Comparison of ENCODE assay signal across 8 cellular contexts in genomic region chr2:85741811-85742507, GRCh38. TPM values are rescaled to one million over a fixed set of nuclear protein-coding genes. Genes with fewer than 3 reads are reported as not detected.
DNase-seq lines count a peak whose midpoint lies in the region; ATAC-seq, FAIRE-seq and TF ChIP-seq lines count a peak whose summit lies in the region.

No MANE protein-coding gene starts in this region.

- H4K8ac ChIP-seq in H1 (ENCODE audit: extremely low read depth, insufficient read depth, low read length) = no peak overlapping the region

- no peak overlapping the region for H3K14ac ChIP-seq in H1 (ENCODE audit: insufficient read length)

- H2BK5ac ChIP-seq in H1 (ENCODE audit: low read depth, low read length) = no peak overlapping the region

- no peak overlapping the region for H3K4me3 Mint-ChIP-seq in activated T-cell treated with anti-CD3 and anti-CD28 coated beads, Interleukin-2, amount 50 U/mL, for 24 hours
- H3K4me3 Mint-ChIP-seq in CD14-positive monocyte = peak overlapping the region in 1 of 2 donors; percentile 56

- POLR2A ChIA-PET in H1 (lab: Charles Lee; ENCODE audit: partially characterized antibody) = interaction anchor here (0.7 to 1.0 kb wide), 3 partner anchors 11 to 28 kb away, joined by 3 read pairs; no protein-coding TSS in a partner anchor

- no peak overlapping the region for H3K27ac Mint-ChIP-seq in activated T-cell treated with anti-CD3 and anti-CD28 coated beads, Interleukin-2, amount 50 U/mL, for 24 hours
- no peak overlapping the region for H3K27ac Mint-ChIP-seq in CD14-positive monocyte

- H4K5ac ChIP-seq in H1 (ENCODE audit: insufficient read length, low read depth, low read length) = no peak overlapping the region

- no peak for TF ChIP-seq POLR2A in H1 (IDR thresholded peaks at IDR 0.05; ENCODE audit: control extremely low read depth in 1 of 2, low read depth in 2 of 2, low read length in 2 of 2)

- no peaks in the 10 kb centered on the region for H3K9me3 Mint-ChIP-seq in activated T-cell treated with anti-CD3 and anti-CD28 coated beads, Interleukin-2, amount 50 U/mL, for 24 hours
- peaks cover 0 to 3% (median 0%) of the 10 kb centered on the region in 7 donors for H3K9me3 Mint-ChIP-seq in CD14-positive monocyte

- intact Hi-C loops in mucosa of descending colon (cut with DNase I, micrococcal nuclease) (no loop called here), aorta (cut with DNase I) (loop anchor here in 1 of 2 donors (10.0 kb wide), 1 partner anchor 143 kb away; the partner anchor contains the start of gene ST3GAL5), CD14-positive monocyte (cut with micrococcal nuclease) (no loop called here)

- H3K9ac ChIP-seq in H1 (replicated peaks in 1 of 4; ENCODE audit: extremely low read depth in 1 of 4, low read depth in 3 of 4, low read length in 3 of 4) = no peak overlapping the region

- FAIRE-seq in H1 (lab: Jason Lieb, UNC) = no peak

- no peaks in the 10 kb centered on the region for H3K36me3 Mint-ChIP-seq in activated T-cell treated with anti-CD3 and anti-CD28 coated beads, Interleukin-2, amount 50 U/mL, for 24 hours (ENCODE audit: low read depth)
- no peaks in the 10 kb centered on the region for H3K36me3 Mint-ChIP-seq in CD14-positive monocyte

- peak; percentile 51 for ATAC-seq in mucosa of descending colon
- peak; percentile 81 for ATAC-seq in aorta (ENCODE audit: low FRiP score)

- H2AK5ac ChIP-seq in H1 (ENCODE audit: low read depth, low read length) = no peak overlapping the region

- H2BK120ac ChIP-seq in H1 (replicated peaks; ENCODE audit: low read depth, low read length) = no peak overlapping the region

- peak overlapping the region; percentile 25; the same call in 1 of the 2 replicates for H2AFZ ChIP-seq in H1 (ENCODE audit: low read length)

- H3K36me3 ChIP-seq in H1 (ENCODE audit: control insufficient read depth in 2 of 4, insufficient read depth in 4 of 4, low read length in 3 of 4) = no peaks in the 10 kb centered on the region
- no peaks in the 10 kb centered on the region for H3K36me3 ChIP-seq in mucosa of descending colon (ENCODE audit: low read depth)
- H3K36me3 ChIP-seq in aorta (ENCODE audit: control insufficient read depth in 1 of 2, insufficient read depth in 2 of 2, low read length in 1 of 2) = no peaks in the 10 kb centered on the region

- no peak overlapping the region for H3K4ac ChIP-seq in H1 (replicated peaks; ENCODE audit: insufficient read length, low read depth, low read length)

- peak in 12 of 14 donors; percentile 65 to 89 (median 80) for DNase-seq in C1 segment of cervical spinal cord (lab: John Stamatoyannopoulos, UW)
- DNase-seq in NCI-H446 treated with DMSO at 0.1 percent for 48 hours (lab: John Stamatoyannopoulos, UW) = peak; percentile 100
- no peak for DNase-seq in H1 (ENCODE audit: low read depth in 1 of 2, low spot score in 2 of 2)
- DNase-seq in mucosa of descending colon = peak in 2 of 3 donors; percentile 47 to 55
- DNase-seq in aorta = peak; percentile 90 to 93
- no peak for DNase-seq in T-helper 2 cell
- no peak for DNase-seq in activated T-cell treated with anti-CD3 and anti-CD28 coated beads, Interleukin-2, amount 50 U/mL, for 24 hours
- no peak for DNase-seq in CD14-positive monocyte (ENCODE audit: low spot score)

- 83% methylated on average over 19 of the region's 20 CpGs; no CpG with 5 or more reads in 1 of the 2 experiments for WGBS in H1 (ENCODE audit: extremely low coverage in 1 of 2, insufficient coverage in 1 of 2, insufficient read length in 1 of 2, insufficient replicate concordance in 2 of 2, low coverage in 1 of 2, low lambda C conversion rate in 2 of 2, missing lambda C conversion rate in 1 of 2), 2 experiments
- WGBS in aorta, 2 donors = 2 to 7% methylated on average over 20 of the region's 20 CpGs

- no peaks in the 10 kb centered on the region for H3K79me2 ChIP-seq in H1 (ENCODE audit: control insufficient read depth in 1 of 2, insufficient read depth in 2 of 2, low read length in 2 of 2)

- no peak overlapping the region for H3K56ac ChIP-seq in H1 (replicated peaks; ENCODE audit: insufficient read length, low read depth, low read length)

- no peak overlapping the region for H2BK20ac ChIP-seq in H1 (ENCODE audit: low read length)

- no peaks in the 10 kb centered on the region; the same call in 1 of the 2 replicates for H3K23me2 ChIP-seq in H1 (ENCODE audit: low read depth, low read length)

- H3K4me1 Mint-ChIP-seq in activated T-cell treated with anti-CD3 and anti-CD28 coated beads, Interleukin-2, amount 50 U/mL, for 24 hours (ENCODE audit: low read depth) = no peaks in the 10 kb centered on the region
- peaks cover 24% of the 10 kb centered on the region for H3K4me1 Mint-ChIP-seq in CD14-positive monocyte

- H3K9me3 ChIP-seq in H1 (ENCODE audit: insufficient read depth in 2 of 2, low read depth in 1 of 2, low read length in 1 of 2) (0 out of 4 replicates have a peak, but pooled peaks cover 0 to 3% of the 10 kb centered on the region in 2 experiments), mucosa of descending colon (no peaks in the 10 kb centered on the region), aorta (ENCODE audit: control insufficient read depth, low read length) (no peaks in the 10 kb centered on the region)

- CTCF ChIA-PET in H1 (lab: Charles Lee; ENCODE audit: partially characterized antibody) = interaction anchor here (0.9 to 47.8 kb wide), 18 partner anchors 9 to 337 kb away, joined by 3 to 986 read pairs (median 5); partner anchors contain the start of gene ATOH8

- no peak overlapping the region for H2BK12ac ChIP-seq in H1 (ENCODE audit: low read depth, low read length)

- no peaks in the 10 kb centered on the region for H4K20me1 ChIP-seq in H1 (replicated peaks in 1 of 2; ENCODE audit: control insufficient read depth in 1 of 2, insufficient read depth in 2 of 2, low read length in 2 of 2)

- H3K4me2 ChIP-seq in H1 (ENCODE audit: insufficient read depth in 1 of 2, low read depth in 2 of 2, low read length in 2 of 2) = 0 out of 4 replicates have a peak overlapping the region, but pooled peaks of 1 of the 2 experiments have one; percentile 32

- H2BK15ac ChIP-seq in H1 (ENCODE audit: low read length) = no peak overlapping the region

- no peak for TF ChIP-seq RAD21 in H1 (IDR thresholded peaks at IDR 0.05 in 1 of 2, conservative IDR thresholded peaks at IDR 0.05 in 1 of 2; ENCODE audit: low read depth in 2 of 2, low read length in 2 of 2)

- H3K27me3 ChIP-seq in H1 (replicated peaks in 1 of 4; ENCODE audit: control insufficient read depth in 3 of 4, extremely low read depth in 1 of 4, insufficient read depth in 3 of 4, low read length in 3 of 4) = peaks cover 0 to 3% (median 2%) of the 10 kb centered on the region in 4 experiments; a peak in 3 of 7 replicates
- H3K27me3 ChIP-seq in aorta (ENCODE audit: control insufficient read depth in 1 of 2, insufficient read depth in 2 of 2, low read length in 1 of 2) = no peaks in the 10 kb centered on the region

- H3K27ac ChIP-seq in H1 (ENCODE audit: low read depth, low read length) (no peak overlapping the region), aorta (ENCODE audit: low read depth in 1 of 2, low read length in 2 of 2) (peak overlapping the region; percentile 73 to 98)

- no peak overlapping the region for H3K23ac ChIP-seq in H1 (ENCODE audit: insufficient read length)

- H3K4me1 ChIP-seq in H1 (replicated peaks in 1 of 4; ENCODE audit: control insufficient read depth in 3 of 4, insufficient read depth in 4 of 4, low read length in 3 of 4) = peaks cover 0 to 7% (median 4%) of the 10 kb centered on the region in 4 experiments; a peak in 2 of 7 replicates
- peaks cover 20% of the 10 kb centered on the region for H3K4me1 ChIP-seq in mucosa of descending colon (ENCODE audit: low read depth)
- peaks cover 0 to 10% of the 10 kb centered on the region in 2 donors for H3K4me1 ChIP-seq in aorta (ENCODE audit: control insufficient read depth in 1 of 2, insufficient read depth in 2 of 2, low read length in 2 of 2)

- H3K4me3 ChIP-seq in H1 (ENCODE audit: extremely low read depth in 1 of 4, insufficient read depth in 2 of 4, low read depth in 3 of 4, low read length in 4 of 4) (no peak overlapping the region), mucosa of descending colon (no peak overlapping the region), aorta (ENCODE audit: low read length in 2 of 2) (no peak overlapping the region)

- H3K27me3 Mint-ChIP-seq in activated T-cell treated with anti-CD3 and anti-CD28 coated beads, Interleukin-2, amount 50 U/mL, for 24 hours = peaks cover 54% of the 10 kb centered on the region
- H3K27me3 Mint-ChIP-seq in CD14-positive monocyte (ENCODE audit: low read depth in 3 of 3) = peaks cover 26 to 40% (median 28%) of the 10 kb centered on the region in 3 donors

- TF ChIP-seq EP300 in H1 (IDR thresholded peaks at IDR 0.05; ENCODE audit: borderline replicate concordance in 1 of 2, low read depth in 2 of 2, low read length in 2 of 2) = no peak

- no peak overlapping the region for H4K91ac ChIP-seq in H1 (replicated peaks; ENCODE audit: insufficient read length, low read length)

- TF ChIP-seq CTCF in H1 (IDR thresholded peaks at IDR 0.05; ENCODE audit: control extremely low read depth in 1 of 3, insufficient read depth in 1 of 3, low read depth in 1 of 3, low read length in 3 of 3) (no peak), mucosa of descending colon (IDR thresholded peaks at IDR 0.05) (no peak), CD14-positive monocyte (IDR thresholded peaks at IDR 0.05) (no peak)

- no peak overlapping the region for H3K18ac ChIP-seq in H1 (ENCODE audit: extremely low read depth, low read length)

- H3K79me1 ChIP-seq in H1 (ENCODE audit: low read depth, low read length) = no peaks in the 10 kb centered on the region

RNA-seq across cellular contexts. Expression of gene ATOH8, which starts 11.8 kb away (rescaled TPM):
- 0.50 and 0.54 TPM in 2 replicates for total RNA-seq in H1 (2021; fragmentation: NEBNext Ultra II Directional; extraction: Animal tissue kit (Norgen Biotek cat#: 25700))
- polyA plus RNA-seq in H1 (2011; rRNA removed) (0.53 and 0.74 TPM in 2 replicates), aorta (10 to 100 TPM; 51.5 to 78.8 TPM), CD14-positive monocyte (1 to 10 TPM; 2.0 to 2.1 TPM)
- polyA plus RNA-seq in H1 (2011; cell fraction: cytosol; rRNA removed) = 0.74 TPM
- 0.93 TPM for polyA plus RNA-seq in H1 (2011; cell fraction: nucleus; rRNA removed)
- polyA plus RNA-seq in H1 (2012, experiment 1 of 2) = 0.66 to 0.90 TPM (median 0.79 TPM) in 4 replicates
- 0.98 TPM for polyA plus RNA-seq in H1 (2012, experiment 2 of 2)
- 0.30 TPM for polyA plus RNA-seq in H1 (2013, experiment 1 of 2)
- 0.31 TPM for polyA plus RNA-seq in H1 (2013, experiment 2 of 2)
- polyA minus RNA-seq in H1 (2011; rRNA and poly(A)+ RNA removed) = 0.29 and 0.57 TPM in 2 replicates
- 1.2 TPM for polyA minus RNA-seq in H1 (2011; cell fraction: cytosol; rRNA and poly(A)+ RNA removed)
- 0.50 TPM for polyA minus RNA-seq in H1 (2011; cell fraction: nucleus; rRNA and poly(A)+ RNA removed)
- total RNA-seq in mucosa of descending colon (1 to 10 TPM; 1.9 to 8.7 (median 2.8) TPM), aorta (10 to 100 TPM; 56.7 to 68.5 TPM)

RNA-seq across cellular contexts. Expression of gene GNLY, which starts 47.8 kb away (rescaled TPM):
- total RNA-seq in H1 (2021; fragmentation: NEBNext Ultra II Directional; extraction: Animal tissue kit (Norgen Biotek cat#: 25700)) = not detected in 2 replicates
- polyA plus RNA-seq in H1 (2011; rRNA removed) = 0.03 TPM in 1 of 2 replicates, not detected in the other
- 0.19 TPM for polyA plus RNA-seq in H1 (2011; cell fraction: cytosol; rRNA removed)
- polyA plus RNA-seq in H1 (2011; cell fraction: nucleus; rRNA removed) = 0.23 TPM
- polyA plus RNA-seq in H1 (2012, experiment 1 of 2) = 0.31 to 0.36 TPM in 2 of 4 replicates, not detected in the others
- polyA plus RNA-seq in H1 (2012, experiment 2 of 2) = not detected
- polyA plus RNA-seq in H1 (2013, experiment 1 of 2) = not detected
- polyA plus RNA-seq in H1 (2013, experiment 2 of 2) = not detected
- not detected in 2 replicates for polyA minus RNA-seq in H1 (2011; rRNA and poly(A)+ RNA removed)
- not detected for polyA minus RNA-seq in H1 (2011; cell fraction: cytosol; rRNA and poly(A)+ RNA removed)
- polyA minus RNA-seq in H1 (2011; cell fraction: nucleus; rRNA and poly(A)+ RNA removed) = not detected
- total RNA-seq in mucosa of descending colon = 1 to 10 TPM; 3.0 to 6.5 (median 4.3) TPM
- 1 to 10 TPM; 2.1 to 8.0 TPM for total RNA-seq in aorta
- under 1 TPM in 1 of 2 donors, not detected in 1; 0.43 TPM for polyA plus RNA-seq in aorta
- 10 to 100 TPM; 11.1 to 13.2 TPM for polyA plus RNA-seq in CD14-positive monocyte

Comparison
In these comparisons a context has a peak if more than half of its experiments do, and no peak if none do; other contexts are left out.
1. DNase-seq: peak in C1 segment of cervical spinal cord (12 of 14), NCI-H446 treated with DMSO at 0.1 percent for 48 hours (single experiment), mucosa of descending colon (2 of 3) and aorta (2 of 2); none in H1 (0 of 2), T-helper 2 cell (0 of 5), activated T-cell treated with anti-CD3 and anti-CD28 coated beads, Interleukin-2, amount 50 U/mL, for 24 hours (single experiment) and CD14-positive monocyte (single experiment).
2. RNA of gene ATOH8, which starts 11.8 kb away (total RNA-seq): 56.7 to 68.5 TPM in aorta; 1.9 to 8.7 TPM in mucosa of descending colon and 0.50 to 0.54 TPM in H1; every median in the first group is over 4 times any median in the second.